Comparison of ENCODE assay signal across 8 cellular contexts in genomic region chr17:78922876-78923498, GRCh38. TPM values are rescaled to one million over a fixed set of nuclear protein-coding genes. Genes with fewer than 3 reads are reported as not detected.
DNase-seq lines count a peak whose midpoint lies in the region; ATAC-seq and TF ChIP-seq lines count a peak whose summit lies in the region.

No MANE protein-coding gene starts in this region.

- H3K4me3 Mint-ChIP-seq in T-helper 2 cell treated with Interferon-gamma antibody and Interleukin-4, amounts not matched to agents 5 μg/mL and 100 μg/mL, for 36 hours: peak overlapping the region; percentile 57
- H3K4me3 Mint-ChIP-seq in activated naive CD8-positive, alpha-beta T cell treated with anti-CD3 and anti-CD28 coated beads, Interleukin-2, amount 10 ng/mL, durations not matched to agents 7 days and 5 days: peak overlapping the region; percentile 79

- POLR2A ChIA-PET in activated naive CD8-positive, alpha-beta T cell treated with anti-CD3 and anti-CD28 coated beads, Interleukin-2, amount 10 ng/mL, durations not matched to agents 7 days and 5 days (lab: Charles Lee): interaction anchor here (1.2 kb wide), 1 partner anchor 34 kb away, joined by 3 read pairs; no protein-coding TSS in a partner anchor

- H3K4me3 ChIP-seq in right lobe of liver (no peak overlapping the region), WERI-Rb-1 (ENCODE audit: low read depth, low read length) (no peak overlapping the region)

- intact Hi-C loops in right lobe of liver (cut with DNase I): no loop called here

- H3K27ac Mint-ChIP-seq in T-helper 2 cell treated with Interferon-gamma antibody and Interleukin-4, amounts not matched to agents 5 μg/mL and 100 μg/mL, for 36 hours: no peak overlapping the region
- peak overlapping the region; percentile 82 for H3K27ac Mint-ChIP-seq in activated naive CD8-positive, alpha-beta T cell treated with anti-CD3 and anti-CD28 coated beads, Interleukin-2, amount 10 ng/mL, durations not matched to agents 7 days and 5 days

- WGBS in right lobe of liver (ENCODE audit: insufficient coverage, low coverage, low lambda C conversion rate, missing lambda C conversion rate): 85% methylated on average over 5 of the region's 11 CpGs

- no peaks in the 10 kb centered on the region for H3K36me3 Mint-ChIP-seq in T-helper 2 cell treated with Interferon-gamma antibody and Interleukin-4, amounts not matched to agents 5 μg/mL and 100 μg/mL, for 36 hours (ENCODE audit: low read depth)
- H3K36me3 Mint-ChIP-seq in activated naive CD8-positive, alpha-beta T cell treated with anti-CD3 and anti-CD28 coated beads, Interleukin-2, amount 10 ng/mL, durations not matched to agents 7 days and 5 days: no peaks in the 10 kb centered on the region

- peaks cover 33% of the 10 kb centered on the region for H3K27me3 Mint-ChIP-seq in T-helper 2 cell treated with Interferon-gamma antibody and Interleukin-4, amounts not matched to agents 5 μg/mL and 100 μg/mL, for 36 hours (ENCODE audit: low read depth)
- peaks cover 14% of the 10 kb centered on the region for H3K27me3 Mint-ChIP-seq in activated naive CD8-positive, alpha-beta T cell treated with anti-CD3 and anti-CD28 coated beads, Interleukin-2, amount 10 ng/mL, durations not matched to agents 7 days and 5 days

- DNase-seq in T-helper 2 cell treated with Interferon-gamma antibody and Interleukin-4, amounts not matched to agents 5 μg/mL and 100 μg/mL, for 36 hours (ENCODE audit: low spot score): no peak
- no peak for DNase-seq in T-helper 2 cell
- DNase-seq in activated naive CD8-positive, alpha-beta T cell treated with anti-CD3 and anti-CD28 coated beads, Interleukin-2, amount 10 ng/mL, durations not matched to agents 7 days and 5 days: no peak
- DNase-seq in right lobe of liver: no peak
- DNase-seq in superior temporal gyrus (ENCODE audit: extremely low spot score): peak; percentile 37
- DNase-seq in NCI-H226: no peak
- no peak for DNase-seq in WERI-Rb-1

- peaks cover 0 to 16% (median 7%) of the 10 kb centered on the region in 4 donors for H3K4me1 ChIP-seq in right lobe of liver

- H3K9me3 ChIP-seq in right lobe of liver: no peaks in the 10 kb centered on the region
- no peaks in the 10 kb centered on the region for H3K9me3 ChIP-seq in WERI-Rb-1 (ENCODE audit: severe bottlenecking)

- H3K4me1 Mint-ChIP-seq in T-helper 2 cell treated with Interferon-gamma antibody and Interleukin-4, amounts not matched to agents 5 μg/mL and 100 μg/mL, for 36 hours (ENCODE audit: low read depth): peaks cover 8% of the 10 kb centered on the region
- peaks cover 9% of the 10 kb centered on the region for H3K4me1 Mint-ChIP-seq in activated naive CD8-positive, alpha-beta T cell treated with anti-CD3 and anti-CD28 coated beads, Interleukin-2, amount 10 ng/mL, durations not matched to agents 7 days and 5 days

- no peak for TF ChIP-seq POLR2A in right lobe of liver (IDR thresholded peaks at IDR 0.05)

- no peak for TF ChIP-seq CTCF in right lobe of liver (IDR thresholded peaks at IDR 0.05)
- TF ChIP-seq CTCF in WERI-Rb-1 (IDR thresholded peaks at IDR 0.05; ENCODE audit: low read depth, low read length): no peak

- no peak for ATAC-seq in activated naive CD8-positive, alpha-beta T cell treated with anti-CD3 and anti-CD28 coated beads, Interleukin-2, amount 10 ng/mL, durations not matched to agents 7 days and 5 days (ENCODE audit: low read depth)
- ATAC-seq in right lobe of liver (no peak), HG02938 (IDR thresholded peaks at IDR 0.05; ENCODE audit: unreplicated experiment) (no peak)

- H3K36me3 ChIP-seq in right lobe of liver: no peaks in the 10 kb centered on the region
- peaks cover 25% of the 10 kb centered on the region for H3K36me3 ChIP-seq in WERI-Rb-1

- peak overlapping the region in 2 of 3 donors; percentile 3 to 79 for H3K27ac ChIP-seq in right lobe of liver
- no peak overlapping the region for H3K27ac ChIP-seq in WERI-Rb-1

- H3K27me3 ChIP-seq in right lobe of liver (no peaks in the 10 kb centered on the region), WERI-Rb-1 (ENCODE audit: insufficient read depth, low read depth, severe bottlenecking) (no peaks in the 10 kb centered on the region)

- H3K9me3 Mint-ChIP-seq in T-helper 2 cell treated with Interferon-gamma antibody and Interleukin-4, amounts not matched to agents 5 μg/mL and 100 μg/mL, for 36 hours: no peaks in the 10 kb centered on the region
- no peaks in the 10 kb centered on the region for H3K9me3 Mint-ChIP-seq in activated naive CD8-positive, alpha-beta T cell treated with anti-CD3 and anti-CD28 coated beads, Interleukin-2, amount 10 ng/mL, durations not matched to agents 7 days and 5 days

RNA-seq across cellular contexts. Expression of gene TIMP2, which starts 2.2 kb away (rescaled TPM):
- 1 to 10 TPM; 5.0 to 6.0 TPM for total RNA-seq in activated naive CD8-positive, alpha-beta T cell treated with anti-CD3 and anti-CD28 coated beads, Interleukin-2, amount 10 ng/mL, durations not matched to agents 7 days and 5 days
- 10 to 100 TPM; 18.9 to 36.1 (median 26.7) TPM for total RNA-seq in right lobe of liver

RNA-seq across cellular contexts. Expression of gene CEP295NL, which starts 20.0 kb away (rescaled TPM):
- total RNA-seq in activated naive CD8-positive, alpha-beta T cell treated with anti-CD3 and anti-CD28 coated beads, Interleukin-2, amount 10 ng/mL, durations not matched to agents 7 days and 5 days: under 1 TPM in 1 of 2 experiments, not detected in 1; 0.23 TPM
- 1 to 10 TPM in 1 of 6 experiments, under 1 TPM in 5; 0.19 to 1.0 (median 0.53) TPM for total RNA-seq in right lobe of liver

RNA-seq across cellular contexts. Expression of gene LGALS3BP, which starts 56.7 kb away (rescaled TPM):
- total RNA-seq in activated naive CD8-positive, alpha-beta T cell treated with anti-CD3 and anti-CD28 coated beads, Interleukin-2, amount 10 ng/mL, durations not matched to agents 7 days and 5 days: 100 to 1,000 TPM; 193 to 222 TPM
- 100 to 1,000 TPM in 4 of 6 experiments, 10 to 100 TPM in 2; 82.8 to 257 (median 121) TPM for total RNA-seq in right lobe of liver
